Comparison of ENCODE assay signal across 21 cellular contexts in the genomic region with DNA sequence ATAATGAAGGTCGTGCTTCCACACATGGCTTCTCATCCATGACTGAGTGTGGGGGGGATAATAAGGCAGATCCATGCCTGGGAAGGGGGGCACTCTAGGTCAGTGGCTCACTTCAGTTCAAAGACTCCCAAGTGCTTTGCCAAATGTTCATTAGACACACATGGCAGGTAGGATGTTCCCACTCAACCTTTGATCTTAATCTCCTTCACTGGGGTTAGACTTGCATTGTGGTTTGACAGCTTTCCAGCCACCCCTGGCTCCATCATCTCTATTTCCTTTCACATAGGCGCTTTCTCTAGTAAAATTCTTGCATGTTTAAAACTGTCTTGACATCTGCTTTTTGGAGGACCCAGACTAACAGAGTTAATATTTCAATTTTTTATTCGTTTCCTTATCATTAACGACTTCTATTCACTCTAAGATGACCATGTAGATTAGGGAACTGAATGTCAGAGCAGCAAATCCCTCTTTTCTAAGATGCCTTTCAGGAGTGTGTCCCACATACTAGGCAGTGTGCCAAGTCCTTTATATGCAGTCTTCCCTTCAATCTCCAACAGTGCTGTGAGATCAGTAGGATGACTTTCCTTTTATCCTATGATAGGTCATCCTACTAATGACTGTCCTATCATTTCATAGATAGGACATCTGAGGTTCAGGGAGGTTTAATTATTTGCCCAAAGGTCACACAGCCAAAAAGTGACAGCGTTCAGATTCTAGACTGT. TPM values are rescaled to one million over a fixed set of nuclear protein-coding genes. Genes with fewer than 3 reads are reported as not detected.
A peak's percentile ranks its signal among the peaks of the same experiment; 100 is the strongest.
DNase-seq lines count a peak whose midpoint lies in the region; ATAC-seq and TF ChIP-seq lines count a peak whose summit lies in the region.
"Had no signal": no experiment of that assay in that cellular context is flagged by ENCODE, and none has a peak within 500 bp of the region (broad histone marks: within the 10 kb centered on the region; RNA-seq: fewer than 3 reads in every experiment).

No MANE protein-coding gene starts in this region.

- H2BK15ac ChIP-seq in IMR-90 (ENCODE audit: low read depth, low read length), result no peak overlapping the region

- intact Hi-C loops in IMR-90 (cut with micrococcal nuclease), result no loop called here
- intact Hi-C loops in Panc1 (cut with micrococcal nuclease; ENCODE audit: unreplicated experiment), result no loop called here
- intact Hi-C loops in activated T-helper 2 cell treated with anti-CD3 and anti-CD28 coated beads, Interferon-gamma antibody, Interleukin-2, Interleukin-4, amounts not matched to agents 10 μg/mL and 5 μg/mL and 100 μg/mL, durations not matched to agents 14 hours and 24 hours and 36 hours (cut with micrococcal nuclease), result no loop called here
- intact Hi-C loops in colonic mucosa (cut with DNase I), result no loop called here

- H3K56ac ChIP-seq in IMR-90 (ENCODE audit: extremely low read depth, insufficient read depth, low read length), result no peak overlapping the region

- no peak overlapping the region for H2BK20ac ChIP-seq in IMR-90 (ENCODE audit: low read depth, low read length)

- H3K27ac Mint-ChIP-seq in naive thymus-derived CD8-positive, alpha-beta T cell, result no peak overlapping the region
- no peak overlapping the region for H3K27ac Mint-ChIP-seq in activated T-helper 2 cell treated with anti-CD3 and anti-CD28 coated beads, Interferon-gamma antibody, Interleukin-2, Interleukin-4, amounts not matched to agents 10 μg/mL and 5 μg/mL and 100 μg/mL, durations not matched to agents 14 hours and 24 hours and 36 hours
- H3K27ac Mint-ChIP-seq: activated CD4-positive, alpha-beta T cell treated with anti-CD3 and anti-CD28 coated beads, Interleukin-2, amount 10 ng/mL, durations not matched to agents 7 days and 5 days had no signal

- no peaks in the 10 kb centered on the region for H3K4me1 ChIP-seq in IMR-90 (ENCODE audit: control insufficient read depth, insufficient read depth, low read length)
- H3K4me1 ChIP-seq in Panc1 (ENCODE audit: control insufficient read depth, insufficient read depth, low read length), result no peaks in the 10 kb centered on the region
- no peaks in the 10 kb centered on the region for H3K4me1 ChIP-seq in colonic mucosa
- H3K4me1 ChIP-seq: foreskin keratinocyte, psoas muscle had no signal

- no peaks in the 10 kb centered on the region for H4K20me1 ChIP-seq in IMR-90 (ENCODE audit: insufficient read depth, low read length)

- no peak overlapping the region for H2BK5ac ChIP-seq in IMR-90 (ENCODE audit: low read depth, low read length, poor library complexity, severe bottlenecking)

- no peak overlapping the region for H2AFZ ChIP-seq in IMR-90 (replicated peaks; ENCODE audit: low read length, poor library complexity)

- H3K9me3 ChIP-seq in IMR-90 (ENCODE audit: control insufficient read depth, insufficient read depth, low read length) (peaks cover 8% of the 10 kb centered on the region), Panc1 (ENCODE audit: control insufficient read depth, insufficient read depth, low read depth, low read length) (peaks cover 8% of the 10 kb centered on the region; the same call in 1 of the 2 replicates), colonic mucosa (no peaks in the 10 kb centered on the region)

- TF ChIP-seq RAD21 in IMR-90 (IDR thresholded peaks at IDR 0.05; ENCODE audit: low read length), result no peak

- H4K5ac ChIP-seq in IMR-90 (ENCODE audit: low read depth, low read length), result no peak overlapping the region

- 0 out of 2 replicates have a peak, but pooled peaks have one; percentile 21 for ATAC-seq in IMR-90 (ENCODE audit: low read depth)
- ATAC-seq in Panc1, result no peak
- no peak for ATAC-seq in naive thymus-derived CD8-positive, alpha-beta T cell
- ATAC-seq: foreskin keratinocyte, HCT116 had no signal

- no peak overlapping the region for H3K9ac ChIP-seq in IMR-90 (ENCODE audit: low read depth, low read length)
- no peak overlapping the region for H3K9ac ChIP-seq in colonic mucosa (ENCODE audit: low read depth in 2 of 2, low read length in 2 of 2)

- H4K8ac ChIP-seq in IMR-90 (ENCODE audit: low read depth in 2 of 2, low read length in 2 of 2), result no peak overlapping the region

- H3K4me3 ChIP-seq in IMR-90 (ENCODE audit: insufficient read depth, low read depth, low read length) (no peak overlapping the region), Panc1 (ENCODE audit: low read depth in 2 of 2, low read length in 2 of 2) (no peak overlapping the region), fibroblast of mammary gland (ENCODE audit: control insufficient read depth, low read depth, low read length) (no peak overlapping the region), colonic mucosa (no peak overlapping the region)
- H3K4me3 ChIP-seq: psoas muscle, SK-N-MC had no signal

- in situ Hi-C loops in Caki2 (cut with HindIII; ENCODE audit: low pct_unique_long_range_greater_than_20kb, low sequenced_read_pairs), result no loop called here
- in situ Hi-C loops in IMR-90 (cut with MboI; ENCODE audit: low sequenced_read_pairs), result no loop called here
- in situ Hi-C loops in Panc1 (cut with HindIII; ENCODE audit: low pct_unique_long_range_greater_than_20kb, low sequenced_read_pairs), result no loop called here

- POLR2A ChIA-PET in IMR-90 (lab: Charles Lee; ENCODE audit: unreplicated experiment), result no interaction called here
- POLR2A ChIA-PET in Panc1 (lab: Charles Lee), result no interaction called here
- POLR2A ChIA-PET in naive thymus-derived CD8-positive, alpha-beta T cell (lab: Charles Lee), result no interaction called here

- no peaks in the 10 kb centered on the region; the same call in 1 of the 2 replicates for H3K9me1 ChIP-seq in IMR-90 (ENCODE audit: insufficient read depth, low read length)

- peaks cover 3 to 10% (median 4%) of the 10 kb centered on the region in 5 donors for H3K27me3 Mint-ChIP-seq in naive thymus-derived CD8-positive, alpha-beta T cell
- H3K27me3 Mint-ChIP-seq in activated T-helper 2 cell treated with anti-CD3 and anti-CD28 coated beads, Interferon-gamma antibody, Interleukin-2, Interleukin-4, amounts not matched to agents 10 μg/mL and 5 μg/mL and 100 μg/mL, durations not matched to agents 14 hours and 24 hours and 36 hours (ENCODE audit: low read depth), result no peaks in the 10 kb centered on the region

- no peak overlapping the region for H3K4me3 Mint-ChIP-seq in naive thymus-derived CD8-positive, alpha-beta T cell
- no peak overlapping the region for H3K4me3 Mint-ChIP-seq in activated T-helper 2 cell treated with anti-CD3 and anti-CD28 coated beads, Interferon-gamma antibody, Interleukin-2, Interleukin-4, amounts not matched to agents 10 μg/mL and 5 μg/mL and 100 μg/mL, durations not matched to agents 14 hours and 24 hours and 36 hours (ENCODE audit: low read depth)
- H3K4me3 Mint-ChIP-seq: activated CD4-positive, alpha-beta T cell treated with anti-CD3 and anti-CD28 coated beads, Interleukin-2, amount 10 ng/mL, durations not matched to agents 7 days and 5 days; nephron had no signal

- TF ChIP-seq POLR2A in IMR-90 (IDR thresholded peaks at IDR 0.05; ENCODE audit: low read depth, low read length), result no peak

- H3K4me2 ChIP-seq in IMR-90 (ENCODE audit: low read depth, low read length), result no peak overlapping the region

- no peak overlapping the region for H3K27ac ChIP-seq in IMR-90 (ENCODE audit: insufficient read depth, low read length)
- peak overlapping the region; percentile 79 for H3K27ac ChIP-seq in Panc1 (ENCODE audit: low read length)
- no peak overlapping the region for H3K27ac ChIP-seq in colonic mucosa
- H3K27ac ChIP-seq: foreskin keratinocyte, psoas muscle, SK-N-MC had no signal

- no peak overlapping the region for H3K23ac ChIP-seq in IMR-90 (ENCODE audit: low read depth, low read length)

- 0 out of 2 replicates have a peak overlapping the region, but pooled peaks have one; percentile 3 for H3K14ac ChIP-seq in IMR-90 (replicated peaks; ENCODE audit: low read depth, low read length)

- H2AK5ac ChIP-seq in IMR-90 (ENCODE audit: low read depth, low read length), result no peak overlapping the region

- no peak overlapping the region for H2AK9ac ChIP-seq in IMR-90 (replicated peaks; ENCODE audit: low read depth, low read length, poor library complexity)

- peaks cover 0 to 28% (median 27%) of the 10 kb centered on the region in 3 donors for H3K36me3 Mint-ChIP-seq in naive thymus-derived CD8-positive, alpha-beta T cell
- H3K36me3 Mint-ChIP-seq in activated T-helper 2 cell treated with anti-CD3 and anti-CD28 coated beads, Interferon-gamma antibody, Interleukin-2, Interleukin-4, amounts not matched to agents 10 μg/mL and 5 μg/mL and 100 μg/mL, durations not matched to agents 14 hours and 24 hours and 36 hours (ENCODE audit: low read depth), result peaks cover 52% of the 10 kb centered on the region

- TF ChIP-seq CTCF in IMR-90 (conservative IDR thresholded peaks at IDR 0.05; ENCODE audit: low read depth, low read length), result no peak
- TF ChIP-seq CTCF in Panc1 (IDR thresholded peaks at IDR 0.05), result no peak
- TF ChIP-seq CTCF in fibroblast of mammary gland (conservative IDR thresholded peaks at IDR 0.05; ENCODE audit: control insufficient read depth, insufficient read depth, low read depth, low read length), result no peak
- TF ChIP-seq CTCF in colonic mucosa (IDR thresholded peaks at IDR 0.05), result no peak

- H4K91ac ChIP-seq in IMR-90 (ENCODE audit: insufficient read depth, low read depth, low read length), result no peak overlapping the region

- H3K18ac ChIP-seq in IMR-90 (ENCODE audit: low read depth, low read length), result no peak overlapping the region

- H3K27me3 ChIP-seq in IMR-90 (ENCODE audit: control insufficient read depth, insufficient read depth, low read length) (no peaks in the 10 kb centered on the region), Panc1 (ENCODE audit: control insufficient read depth, insufficient read depth, low read length) (no peaks in the 10 kb centered on the region), colonic mucosa (no peaks in the 10 kb centered on the region)
- H3K27me3 ChIP-seq: foreskin keratinocyte had no signal

- no peak overlapping the region for H2BK120ac ChIP-seq in IMR-90 (ENCODE audit: low read depth, low read length)

- no peaks in the 10 kb centered on the region for H3K79me1 ChIP-seq in IMR-90 (ENCODE audit: low read depth in 1 of 2, low read length in 2 of 2)

- WGBS in IMR-90 (ENCODE audit: extremely low coverage in 2 of 2, insufficient read length in 1 of 2), 2 experiments, result no CpG with 5 or more reads among the region's 5 CpGs

- H3K4me1 Mint-ChIP-seq in naive thymus-derived CD8-positive, alpha-beta T cell, result peaks cover 5 to 8% (median 7%) of the 10 kb centered on the region in 4 donors
- H3K4me1 Mint-ChIP-seq in activated T-helper 2 cell treated with anti-CD3 and anti-CD28 coated beads, Interferon-gamma antibody, Interleukin-2, Interleukin-4, amounts not matched to agents 10 μg/mL and 5 μg/mL and 100 μg/mL, durations not matched to agents 14 hours and 24 hours and 36 hours (ENCODE audit: low read depth), result peaks cover 16% of the 10 kb centered on the region

- DNase-seq in Caki2 (ENCODE audit: low read depth), result peak; percentile 21
- DNase-seq in IMR-90, result no peak
- no peak for DNase-seq in Panc1 (ENCODE audit: low read depth, low spot score)
- peak; percentile 40 for DNase-seq in fibroblast of mammary gland (ENCODE audit: low read depth)
- DNase-seq in naive thymus-derived CD8-positive, alpha-beta T cell, result no peak
- DNase-seq in activated T-helper 2 cell treated with anti-CD3 and anti-CD28 coated beads, Interferon-gamma antibody, Interleukin-2, Interleukin-4, amounts not matched to agents 10 μg/mL and 5 μg/mL and 100 μg/mL, durations not matched to agents 14 hours and 24 hours and 36 hours (ENCODE audit: low spot score), result no peak
- DNase-seq in islet precursor cell, result no peak
- DNase-seq in colonic mucosa, result no peak
- DNase-seq: activated CD4-positive, alpha-beta T cell treated with anti-CD3 and anti-CD28 coated beads, Interleukin-2, amount 10 ng/mL, durations not matched to agents 7 days and 5 days; activated CD8-positive, alpha-beta memory T cell treated with anti-CD3 and anti-CD28 coated beads, Interleukin-2, amount 50 U/mL, for 48 hours; activated naive CD4-positive, alpha-beta T cell treated with Interleukin-2 at 50 U/mL for 16 hours; anterior cingulate cortex; foreskin keratinocyte; kidney glomerular epithelial cell; NCI-H1436; NCI-H446; psoas muscle; stimulated activated CD8-positive, alpha-beta memory T cell treated with anti-CD3 and anti-CD28 coated beads, Interleukin-4, amount 100 ng/mL, for 48 hours had no signal

- no peak overlapping the region for H3K4ac ChIP-seq in IMR-90 (ENCODE audit: low read depth, low read length)

- BruUV-seq in IMR-90 (replicated peaks; lab: Mats Ljungman, UMichigan) (no TSS peak), Panc1 (replicated peaks; lab: Mats Ljungman, UMichigan) (no TSS peak)

- H3K36me3 ChIP-seq in IMR-90 (ENCODE audit: control insufficient read depth, insufficient read depth, low read length) (no peaks in the 10 kb centered on the region), Panc1 (ENCODE audit: control insufficient read depth, insufficient read depth, low read length) (no peaks in the 10 kb centered on the region), colonic mucosa (no peaks in the 10 kb centered on the region)

- H3K9me3 Mint-ChIP-seq in naive thymus-derived CD8-positive, alpha-beta T cell, result peaks cover 0 to 52% (median 19%) of the 10 kb centered on the region in 9 donors
- H3K9me3 Mint-ChIP-seq in activated T-helper 2 cell treated with anti-CD3 and anti-CD28 coated beads, Interferon-gamma antibody, Interleukin-2, Interleukin-4, amounts not matched to agents 10 μg/mL and 5 μg/mL and 100 μg/mL, durations not matched to agents 14 hours and 24 hours and 36 hours, result peaks cover 62% of the 10 kb centered on the region

- CTCF ChIA-PET in IMR-90 (lab: Yijun Ruan, JAX) (no interaction called here), Panc1 (lab: Charles Lee) (no interaction called here)

- dilution Hi-C loops in IMR-90 (cut with HindIII; ENCODE audit: low sequenced_read_pairs, unreplicated experiment), result no loop called here

RNA-seq across cellular contexts. Expression of gene BTD, which starts 57.9 kb away (rescaled TPM):
- 2.5 and 6.4 TPM in 2 replicates for total RNA-seq in Caki2 (2014; rRNA removed; shearing (Covaris generic); ENCODE audit: low replicate concordance)
- total RNA-seq in IMR-90 (2012; rRNA removed) (14.2 and 21.1 TPM in 2 replicates), Panc1 (2021; ENCODE audit: unreplicated experiment) (22.7 TPM), colonic mucosa (10 to 100 TPM; 18.0 to 29.3 TPM)
- polyA plus RNA-seq in IMR-90 (2012; rRNA removed), result 12.0 and 14.8 TPM in 2 replicates
- polyA plus RNA-seq in IMR-90 (2012; cell fraction: cytosol; rRNA removed), result 9.0 and 13.6 TPM in 2 replicates
- 7.5 and 11.5 TPM in 2 replicates for polyA plus RNA-seq in IMR-90 (2012; cell fraction: nucleus; rRNA removed; ENCODE audit: low replicate concordance)
- polyA plus RNA-seq in Panc1 (2012; ENCODE audit: insufficient read length), result 21.4 TPM
- 10 to 100 TPM; 11.5 to 14.7 TPM for total RNA-seq in naive thymus-derived CD8-positive, alpha-beta T cell
- 10 to 100 TPM; 13.7 to 17.4 (median 14.8) TPM for polyA plus RNA-seq in naive thymus-derived CD8-positive, alpha-beta T cell
- 3.9 and 4.8 TPM in 2 replicates for total RNA-seq in activated T-helper 2 cell treated with anti-CD3 and anti-CD28 coated beads, Interferon-gamma antibody, Interleukin-2, Interleukin-4, amounts not matched to agents 10 μg/mL and 5 μg/mL and 100 μg/mL, durations not matched to agents 14 hours and 24 hours and 36 hours

RNA-seq across cellular contexts. Expression of gene HACL1, which starts 58.0 kb away (rescaled TPM):
- 7.9 and 10.9 TPM in 2 replicates for total RNA-seq in Caki2 (2014; rRNA removed; shearing (Covaris generic); ENCODE audit: low replicate concordance)
- total RNA-seq in IMR-90 (2012; rRNA removed) (28.1 and 31.4 TPM in 2 replicates), Panc1 (2021; ENCODE audit: unreplicated experiment) (26.8 TPM), colonic mucosa (10 to 100 TPM; 13.1 to 19.1 TPM)
- 9.9 and 11.1 TPM in 2 replicates for polyA plus RNA-seq in IMR-90 (2012; rRNA removed)
- 5.4 and 7.0 TPM in 2 replicates for polyA plus RNA-seq in IMR-90 (2012; cell fraction: cytosol; rRNA removed)
- 7.2 and 16.3 TPM in 2 replicates for polyA plus RNA-seq in IMR-90 (2012; cell fraction: nucleus; rRNA removed; ENCODE audit: low replicate concordance)
- 25.1 TPM for polyA plus RNA-seq in Panc1 (2012; ENCODE audit: insufficient read length)
- total RNA-seq in naive thymus-derived CD8-positive, alpha-beta T cell, result 10 to 100 TPM; 41.5 to 42.9 TPM
- 10 to 100 TPM; 31.7 to 33.8 (median 32.4) TPM for polyA plus RNA-seq in naive thymus-derived CD8-positive, alpha-beta T cell
- 22.8 TPM in 2 replicates for total RNA-seq in activated T-helper 2 cell treated with anti-CD3 and anti-CD28 coated beads, Interferon-gamma antibody, Interleukin-2, Interleukin-4, amounts not matched to agents 10 μg/mL and 5 μg/mL and 100 μg/mL, durations not matched to agents 14 hours and 24 hours and 36 hours

Comparison
In these comparisons a context has a peak if more than half of its experiments do, and no peak if none do; other contexts are left out.
1. DNase-seq: peak in Caki2 (single experiment) and fibroblast of mammary gland (single experiment); none in IMR-90 (single experiment), Panc1 (single experiment), naive thymus-derived CD8-positive, alpha-beta T cell (0 of 10), activated T-helper 2 cell treated with anti-CD3 and anti-CD28 coated beads, Interferon-gamma antibody, Interleukin-2, Interleukin-4, amounts not matched to agents 10 μg/mL and 5 μg/mL and 100 μg/mL, durations not matched to agents 14 hours and 24 hours and 36 hours (single experiment), islet precursor cell (single experiment) and colonic mucosa (single experiment).